ENCODE assay signal across 8 cellular contexts in genomic region chr14:91858536-91859275, GRCh38. TPM values are rescaled to one million over a fixed set of nuclear protein-coding genes. Genes with fewer than 3 reads are reported as not detected.
DNase-seq lines count a peak whose midpoint lies in the region; ATAC-seq and TF ChIP-seq lines count a peak whose summit lies in the region.

No MANE protein-coding gene starts in this region.

- RAD21 ChIA-PET in HCT116 (lab: Charles Lee; ENCODE audit: low non-redundant PET in 1 of 2, low total read pairs in 2 of 2, uncharacterized antibody in 2 of 2, unreplicated experiment in 2 of 2), result interaction anchor here (0.5 to 1.2 kb wide), 4 partner anchors 53 to 409 kb away, joined by 3 to 5 read pairs (median 4); no protein-coding TSS in a partner anchor

- H3K4me1 ChIP-seq in HCT116 (ENCODE audit: control insufficient read depth in 1 of 2, insufficient read depth in 2 of 2, low read length in 2 of 2) (peaks cover 2 to 8% of the 10 kb centered on the region in 2 experiments; a peak in 3 of 4 replicates), fibroblast of lung (ENCODE audit: control insufficient read depth, extremely low read depth, insufficient read depth, low read length) (peaks cover 2% of the 10 kb centered on the region)

- H3K4me2 ChIP-seq in HCT116 (ENCODE audit: low read length) (peak overlapping the region; percentile 31), fibroblast of lung (ENCODE audit: extremely low read depth, insufficient read depth, low read length) (no peak overlapping the region)

- H3K27me3 ChIP-seq in HCT116 (ENCODE audit: insufficient read depth, low read length), result peaks cover 5% of the 10 kb centered on the region; the same call in 1 of the 2 replicates
- H3K27me3 ChIP-seq in fibroblast of lung (ENCODE audit: control insufficient read depth, insufficient read depth, low read length), result no peaks in the 10 kb centered on the region

- H3K36me3 ChIP-seq in HCT116 (ENCODE audit: control insufficient read depth in 1 of 2, insufficient read depth in 2 of 2, low read length in 2 of 2) (no peaks in the 10 kb centered on the region), fibroblast of lung (ENCODE audit: control insufficient read depth, insufficient read depth, low read length) (no peaks in the 10 kb centered on the region)

- H3K4me3 ChIP-seq in HCT116 (replicated peaks in 1 of 2; ENCODE audit: low read depth in 1 of 2, low read length in 2 of 2) (no peak overlapping the region), fibroblast of lung (replicated peaks in 1 of 4; ENCODE audit: control extremely low read depth in 1 of 4, insufficient read depth in 1 of 4, low read depth in 3 of 4, low read length in 4 of 4) (no peak overlapping the region)

- DNase-seq in NCI-H82 (lab: John Stamatoyannopoulos, UW) (peak; percentile 20), NCI-H82 treated with DMSO at 0.1 percent for 48 hours (lab: John Stamatoyannopoulos, UW; ENCODE audit: unreplicated experiment) (no peak), HCT116 (ENCODE audit: low read depth, low spot score) (peak; percentile 16), fibroblast of lung (ENCODE audit: low read depth in 2 of 2) (peak; percentile 21 to 57), NCI-H2081 treated with DMSO at 0.1 percent for 48 hours (lab: John Stamatoyannopoulos, UW) (no peak), type B pancreatic cell (ENCODE audit: extremely low spot score, unreplicated experiment) (no peak), NCI-H526 treated with DMSO at 0.1 percent for 48 hours (lab: John Stamatoyannopoulos, UW) (no peak)

- no peak overlapping the region for H3K27ac Mint-ChIP-seq in type B pancreatic cell

- TF ChIP-seq CTCF in HCT116 (IDR thresholded peaks at IDR 0.05 in 2 of 3, conservative IDR thresholded peaks at IDR 0.05 in 1 of 3; ENCODE audit: borderline replicate concordance in 1 of 3, insufficient read depth in 1 of 3, low read depth in 2 of 3, low read length in 2 of 3) (peak; percentile 9 to 24 (median 12); a peak in 1 of 6 replicates), fibroblast of lung (conservative IDR thresholded peaks at IDR 0.05 in 1 of 2, IDR thresholded peaks at IDR 0.05 in 1 of 2; ENCODE audit: low read depth in 1 of 2, low read length in 2 of 2) (no peak), type B pancreatic cell (conservative IDR thresholded peaks at IDR 0.05) (no peak)

- peak; percentile 43 for TF ChIP-seq RAD21 in HCT116 (IDR thresholded peaks at IDR 0.05; ENCODE audit: low read depth)

- no peak overlapping the region for H3K4me3 Mint-ChIP-seq in type B pancreatic cell

- peak; percentile 71 for ATAC-seq in HCT116

- no peak overlapping the region for H3K9ac ChIP-seq in HCT116 (ENCODE audit: low read length)
- H3K9ac ChIP-seq in fibroblast of lung (ENCODE audit: insufficient read depth, low read length), result no peak overlapping the region

- TF ChIP-seq POLR2A in HCT116 (IDR thresholded peaks at IDR 0.05; ENCODE audit: borderline replicate concordance, extremely low read depth, insufficient read depth, insufficient read length), result no peak

- no TSS peak for BruUV-seq in HCT116 (replicated peaks; lab: Mats Ljungman, UMichigan)

- CTCF ChIA-PET in HCT116 (lab: Charles Lee), result interaction anchor here (0.7 to 1.6 kb wide), 4 partner anchors 37 to 138 kb away, joined by 3 to 7 read pairs (median 6); no protein-coding TSS in a partner anchor

- no peaks in the 10 kb centered on the region for H3K9me3 Mint-ChIP-seq in type B pancreatic cell

- H3K27ac ChIP-seq in HCT116 (ENCODE audit: low read depth, low read length), result no peak overlapping the region
- no peak overlapping the region for H3K27ac ChIP-seq in fibroblast of lung (ENCODE audit: insufficient read depth, low read length)

- intact Hi-C loops in HCT116 (cut with micrococcal nuclease), result no loop called here

- POLR2A ChIA-PET in HCT116 (lab: Charles Lee), result no interaction called here

- H3K79me2 ChIP-seq in HCT116 (ENCODE audit: insufficient read depth, low read length) (no peaks in the 10 kb centered on the region), fibroblast of lung (ENCODE audit: control insufficient read depth, insufficient read depth, low read length) (no peaks in the 10 kb centered on the region)

- no peaks in the 10 kb centered on the region for H3K9me3 ChIP-seq in HCT116 (ENCODE audit: control insufficient read depth in 1 of 2, insufficient read depth in 1 of 2, low read depth in 1 of 2, low read length in 2 of 2)
- no peaks in the 10 kb centered on the region for H3K9me3 ChIP-seq in fibroblast of lung (ENCODE audit: control insufficient read depth, insufficient read depth, low read depth, low read length)

- H3K4me1 Mint-ChIP-seq in type B pancreatic cell (ENCODE audit: unreplicated experiment), result peaks cover 7% of the 10 kb centered on the region

- H2AFZ ChIP-seq in HCT116 (ENCODE audit: low read depth, low read length, poor library complexity, severe bottlenecking) (peak overlapping the region; percentile 41), fibroblast of lung (ENCODE audit: low read length) (no peak overlapping the region)

- peaks cover 17% of the 10 kb centered on the region for H3K27me3 Mint-ChIP-seq in type B pancreatic cell

- no peaks in the 10 kb centered on the region for H3K36me3 Mint-ChIP-seq in type B pancreatic cell

- H4K20me1 ChIP-seq in HCT116 (ENCODE audit: insufficient read depth), result no peaks in the 10 kb centered on the region
- H4K20me1 ChIP-seq in fibroblast of lung (ENCODE audit: control insufficient read depth, extremely low read depth, insufficient read depth, low read length), result no peaks in the 10 kb centered on the region

- no peaks in the 10 kb centered on the region for H3K9me2 ChIP-seq in HCT116 (ENCODE audit: insufficient read depth)

TF ChIP-seq in HCT116, 20 proteins besides CTCF, POLR2A, EP300 and RAD21:
- TF ChIP-seq SIN3A (IDR thresholded peaks at IDR 0.05; ENCODE audit: low read depth) (no peak), TCF7L2 (IDR thresholded peaks at IDR 0.05; ENCODE audit: borderline replicate concordance, extremely low read depth, insufficient read depth, insufficient read length) (peak; percentile 31)

TF ChIP-seq in PFSK-1, 5 proteins besides CTCF, POLR2A, EP300 and RAD21:
- peak; percentile 38 for TF ChIP-seq FOXP2 (optimal IDR thresholded peaks at IDR 0.05; ENCODE audit: borderline replicate concordance, extremely low read depth, extremely low read length, insufficient read depth)
- TF ChIP-seq REST (IDR thresholded peaks at IDR 0.05; ENCODE audit: insufficient read depth in 1 of 2, low read depth in 2 of 2, low read length in 2 of 2), result no peak
TF ChIP-seq in PFSK-1: peak in this region for 1.

RNA-seq across cellular contexts. Expression of gene TC2N, which starts 8.6 kb away (rescaled TPM):
- total RNA-seq in HCT116 (2021; ENCODE audit: unreplicated experiment) (15.9 TPM), fibroblast of lung (0.26 and 0.83 TPM in 2 replicates), type B pancreatic cell (ENCODE audit: low replicate concordance) (19.4 and 42.2 TPM in 2 replicates)
- polyA plus RNA-seq in HCT116 (2012), result 3.3 and 4.7 TPM in 2 replicates
- polyA plus RNA-seq in PFSK-1 (2012; ENCODE audit: insufficient read length, low read depth), result not detected
- polyA plus RNA-seq in fibroblast of lung, result 0.09 and 0.19 TPM in 2 replicates
- polyA plus RNA-seq in fibroblast of lung (2012), result 0.14 and 0.20 TPM in 2 replicates
- polyA minus RNA-seq in fibroblast of lung (ENCODE audit: low replicate concordance), result 2.2 TPM in 1 of 2 replicates, not detected in the other

Comparison
In these comparisons a context has a peak if more than half of its experiments do, and no peak if none do; other contexts are left out.
1. DNase-seq: peak in NCI-H82 (single experiment), HCT116 (single experiment) and fibroblast of lung (2 of 2); none in NCI-H82 treated with DMSO at 0.1 percent for 48 hours (single experiment), NCI-H2081 treated with DMSO at 0.1 percent for 48 hours (single experiment), type B pancreatic cell (single experiment) and NCI-H526 treated with DMSO at 0.1 percent for 48 hours (single experiment).
2. CTCF ChIP-seq: peak in HCT116 (3 of 3); none in fibroblast of lung (0 of 2) and type B pancreatic cell (single experiment).